In the genomic region with DNA sequence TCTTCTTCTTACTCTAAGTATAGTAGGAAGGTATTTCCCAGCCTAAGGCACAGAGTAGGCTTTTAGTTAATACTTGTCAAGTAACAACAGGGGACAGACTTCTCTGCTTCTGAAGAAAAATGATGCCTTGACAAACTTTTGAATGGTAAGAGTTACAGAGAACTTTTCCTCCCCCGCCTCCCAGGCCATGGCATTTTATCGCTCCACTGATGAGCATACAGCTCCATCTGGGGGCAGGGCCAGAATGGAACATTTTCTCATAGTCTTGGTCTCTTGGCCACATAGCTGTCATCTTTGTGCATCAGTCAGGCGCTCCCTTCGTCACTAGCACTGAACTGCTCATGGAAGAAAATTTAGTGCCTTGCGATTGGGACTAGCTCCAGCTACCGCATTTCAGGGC, we compare ENCODE assay signal across 1 cellular context.
TF ChIP-seq lines count a peak whose summit lies in the region.

No MANE protein-coding gene starts in this region.

TF ChIP-seq in HepG2, 621 proteins besides CTCF, POLR2A, EP300 and RAD21 (continued from another document and continues in another):
- TF ChIP-seq, protein P1, sequence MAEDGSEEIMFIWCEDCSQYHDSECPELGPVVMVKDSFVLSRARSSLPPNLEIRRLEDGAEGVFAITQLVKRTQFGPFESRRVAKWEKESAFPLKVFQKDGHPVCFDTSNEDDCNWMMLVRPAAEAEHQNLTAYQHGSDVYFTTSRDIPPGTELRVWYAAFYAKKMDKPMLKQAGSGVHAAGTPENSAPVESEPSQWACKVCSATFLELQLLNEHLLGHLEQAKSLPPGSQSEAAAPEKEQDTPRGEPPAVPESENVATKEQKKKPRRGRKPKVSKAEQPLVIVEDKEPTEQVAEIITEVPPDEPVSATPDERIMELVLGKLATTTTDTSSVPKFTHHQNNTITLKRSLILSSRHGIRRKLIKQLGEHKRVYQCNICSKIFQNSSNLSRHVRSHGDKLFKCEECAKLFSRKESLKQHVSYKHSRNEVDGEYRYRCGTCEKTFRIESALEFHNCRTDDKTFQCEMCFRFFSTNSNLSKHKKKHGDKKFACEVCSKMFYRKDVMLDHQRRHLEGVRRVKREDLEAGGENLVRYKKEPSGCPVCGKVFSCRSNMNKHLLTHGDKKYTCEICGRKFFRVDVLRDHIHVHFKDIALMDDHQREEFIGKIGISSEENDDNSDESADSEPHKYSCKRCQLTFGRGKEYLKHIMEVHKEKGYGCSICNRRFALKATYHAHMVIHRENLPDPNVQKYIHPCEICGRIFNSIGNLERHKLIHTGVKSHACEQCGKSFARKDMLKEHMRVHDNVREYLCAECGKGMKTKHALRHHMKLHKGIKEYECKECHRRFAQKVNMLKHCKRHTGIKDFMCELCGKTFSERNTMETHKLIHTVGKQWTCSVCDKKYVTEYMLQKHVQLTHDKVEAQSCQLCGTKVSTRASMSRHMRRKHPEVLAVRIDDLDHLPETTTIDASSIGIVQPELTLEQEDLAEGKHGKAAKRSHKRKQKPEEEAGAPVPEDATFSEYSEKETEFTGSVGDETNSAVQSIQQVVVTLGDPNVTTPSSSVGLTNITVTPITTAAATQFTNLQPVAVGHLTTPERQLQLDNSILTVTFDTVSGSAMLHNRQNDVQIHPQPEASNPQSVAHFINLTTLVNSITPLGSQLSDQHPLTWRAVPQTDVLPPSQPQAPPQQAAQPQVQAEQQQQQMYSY (CRISPR knock-in tag; IDR thresholded peaks at IDR 0.05) = no peak
- TF ChIP-seq ZNF614 (CRISPR knock-in tag; IDR thresholded peaks at IDR 0.05; ENCODE audit: borderline replicate concordance) (no peak), RARG (CRISPR knock-in tag; IDR thresholded peaks at IDR 0.05; ENCODE audit: low read depth) (no peak), ZNF138 (CRISPR knock-in tag; IDR thresholded peaks at IDR 0.05; ENCODE audit: low read depth) (no peak), ZFX (CRISPR knock-in tag; IDR thresholded peaks at IDR 0.05; ENCODE audit: low read depth) (no peak), ZNF841 (CRISPR knock-in tag; IDR thresholded peaks at IDR 0.05; ENCODE audit: borderline replicate concordance) (no peak), SOX6 (IDR thresholded peaks at IDR 0.05) (no peak), SOX6 (CRISPR knock-in tag; IDR thresholded peaks at IDR 0.05) (peak; percentile 30; the same call in 1 of the 2 replicates), ZNF749 (CRISPR knock-in tag; IDR thresholded peaks at IDR 0.05; ENCODE audit: borderline replicate concordance) (no peak), ZSCAN21 (CRISPR knock-in tag; IDR thresholded peaks at IDR 0.05; ENCODE audit: borderline replicate concordance) (no peak), RNF2 (conservative IDR thresholded peaks at IDR 0.05; ENCODE audit: low read depth) (no peak), ZNF256 (CRISPR knock-in tag; conservative IDR thresholded peaks at IDR 0.05) (no peak), ZNF143 (CRISPR knock-in tag; IDR thresholded peaks at IDR 0.05) (no peak), NFE2L2 (IDR thresholded peaks at IDR 0.05; ENCODE audit: low read length) (no peak), SALL1 (CRISPR knock-in tag; IDR thresholded peaks at IDR 0.05) (peak; percentile 49; the same call in 1 of the 2 replicates), ZNF354B (CRISPR knock-in tag; IDR thresholded peaks at IDR 0.05) (no peak), CREB1 (IDR thresholded peaks at IDR 0.05) (no peak), CREB1 (CRISPR knock-in tag; IDR thresholded peaks at IDR 0.05) (no peak), ZNF20 (CRISPR knock-in tag; IDR thresholded peaks at IDR 0.05) (no peak), IKZF1 (IDR thresholded peaks at IDR 0.05) (no peak), DNMT1 (CRISPR knock-in tag; IDR thresholded peaks at IDR 0.05) (no peak), AGO1 (IDR thresholded peaks at IDR 0.05; ENCODE audit: low read depth, low read length, poor library complexity, severe bottlenecking) (no peak), ZNF883 (CRISPR knock-in tag; IDR thresholded peaks at IDR 0.05; ENCODE audit: not compliant biosample characterization) (no peak), RFX3 (CRISPR knock-in tag; IDR thresholded peaks at IDR 0.05) (no peak), HOXA5 (CRISPR knock-in tag; IDR thresholded peaks at IDR 0.05) (0 out of 2 replicates have a peak, but pooled peaks have one; percentile 9), ZNF451 (CRISPR knock-in tag; IDR thresholded peaks at IDR 0.05) (no peak), ZNF382 (CRISPR knock-in tag; IDR thresholded peaks at IDR 0.05; ENCODE audit: borderline replicate concordance) (no peak), DPF2 (CRISPR knock-in tag; IDR thresholded peaks at IDR 0.05; ENCODE audit: borderline replicate concordance, low read depth) (no peak), ZSCAN30 (CRISPR knock-in tag; IDR thresholded peaks at IDR 0.05) (no peak), MYNN (CRISPR knock-in tag; IDR thresholded peaks at IDR 0.05; ENCODE audit: low read depth) (no peak), ZFP62 (CRISPR knock-in tag; IDR thresholded peaks at IDR 0.05) (no peak), DNMT3B (CRISPR knock-in tag; conservative IDR thresholded peaks at IDR 0.05) (no peak)
- TF ChIP-seq, protein P2, sequence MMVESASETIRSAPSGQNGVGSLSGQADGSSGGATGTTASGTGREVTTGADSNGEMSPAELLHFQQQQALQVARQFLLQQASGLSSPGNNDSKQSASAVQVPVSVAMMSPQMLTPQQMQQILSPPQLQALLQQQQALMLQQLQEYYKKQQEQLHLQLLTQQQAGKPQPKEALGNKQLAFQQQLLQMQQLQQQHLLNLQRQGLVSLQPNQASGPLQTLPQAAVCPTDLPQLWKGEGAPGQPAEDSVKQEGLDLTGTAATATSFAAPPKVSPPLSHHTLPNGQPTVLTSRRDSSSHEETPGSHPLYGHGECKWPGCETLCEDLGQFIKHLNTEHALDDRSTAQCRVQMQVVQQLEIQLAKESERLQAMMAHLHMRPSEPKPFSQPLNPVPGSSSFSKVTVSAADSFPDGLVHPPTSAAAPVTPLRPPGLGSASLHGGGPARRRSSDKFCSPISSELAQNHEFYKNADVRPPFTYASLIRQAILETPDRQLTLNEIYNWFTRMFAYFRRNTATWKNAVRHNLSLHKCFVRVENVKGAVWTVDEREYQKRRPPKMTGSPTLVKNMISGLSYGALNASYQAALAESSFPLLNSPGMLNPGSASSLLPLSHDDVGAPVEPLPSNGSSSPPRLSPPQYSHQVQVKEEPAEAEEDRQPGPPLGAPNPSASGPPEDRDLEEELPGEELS (CRISPR knock-in tag; IDR thresholded peaks at IDR 0.05) = no peak
- TF ChIP-seq, protein P3, sequence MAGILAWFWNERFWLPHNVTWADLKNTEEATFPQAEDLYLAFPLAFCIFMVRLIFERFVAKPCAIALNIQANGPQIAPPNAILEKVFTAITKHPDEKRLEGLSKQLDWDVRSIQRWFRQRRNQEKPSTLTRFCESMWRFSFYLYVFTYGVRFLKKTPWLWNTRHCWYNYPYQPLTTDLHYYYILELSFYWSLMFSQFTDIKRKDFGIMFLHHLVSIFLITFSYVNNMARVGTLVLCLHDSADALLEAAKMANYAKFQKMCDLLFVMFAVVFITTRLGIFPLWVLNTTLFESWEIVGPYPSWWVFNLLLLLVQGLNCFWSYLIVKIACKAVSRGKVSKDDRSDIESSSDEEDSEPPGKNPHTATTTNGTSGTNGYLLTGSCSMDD (CRISPR knock-in tag; IDR thresholded peaks at IDR 0.05) = no peak
- TF ChIP-seq, protein P4, sequence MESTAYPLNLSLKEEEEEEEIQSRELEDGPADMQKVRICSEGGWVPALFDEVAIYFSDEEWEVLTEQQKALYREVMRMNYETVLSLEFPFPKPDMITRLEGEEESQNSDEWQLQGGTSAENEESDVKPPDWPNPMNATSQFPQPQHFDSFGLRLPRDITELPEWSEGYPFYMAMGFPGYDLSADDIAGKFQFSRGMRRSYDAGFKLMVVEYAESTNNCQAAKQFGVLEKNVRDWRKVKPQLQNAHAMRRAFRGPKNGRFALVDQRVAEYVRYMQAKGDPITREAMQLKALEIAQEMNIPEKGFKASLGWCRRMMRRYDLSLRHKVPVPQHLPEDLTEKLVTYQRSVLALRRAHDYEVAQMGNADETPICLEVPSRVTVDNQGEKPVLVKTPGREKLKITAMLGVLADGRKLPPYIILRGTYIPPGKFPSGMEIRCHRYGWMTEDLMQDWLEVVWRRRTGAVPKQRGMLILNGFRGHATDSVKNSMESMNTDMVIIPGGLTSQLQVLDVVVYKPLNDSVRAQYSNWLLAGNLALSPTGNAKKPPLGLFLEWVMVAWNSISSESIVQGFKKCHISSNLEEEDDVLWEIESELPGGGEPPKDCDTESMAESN (CRISPR knock-in tag; conservative IDR thresholded peaks at IDR 0.05) = 0 out of 2 replicates have a peak, but pooled peaks have one; percentile 44
- TF ChIP-seq, protein P5, sequence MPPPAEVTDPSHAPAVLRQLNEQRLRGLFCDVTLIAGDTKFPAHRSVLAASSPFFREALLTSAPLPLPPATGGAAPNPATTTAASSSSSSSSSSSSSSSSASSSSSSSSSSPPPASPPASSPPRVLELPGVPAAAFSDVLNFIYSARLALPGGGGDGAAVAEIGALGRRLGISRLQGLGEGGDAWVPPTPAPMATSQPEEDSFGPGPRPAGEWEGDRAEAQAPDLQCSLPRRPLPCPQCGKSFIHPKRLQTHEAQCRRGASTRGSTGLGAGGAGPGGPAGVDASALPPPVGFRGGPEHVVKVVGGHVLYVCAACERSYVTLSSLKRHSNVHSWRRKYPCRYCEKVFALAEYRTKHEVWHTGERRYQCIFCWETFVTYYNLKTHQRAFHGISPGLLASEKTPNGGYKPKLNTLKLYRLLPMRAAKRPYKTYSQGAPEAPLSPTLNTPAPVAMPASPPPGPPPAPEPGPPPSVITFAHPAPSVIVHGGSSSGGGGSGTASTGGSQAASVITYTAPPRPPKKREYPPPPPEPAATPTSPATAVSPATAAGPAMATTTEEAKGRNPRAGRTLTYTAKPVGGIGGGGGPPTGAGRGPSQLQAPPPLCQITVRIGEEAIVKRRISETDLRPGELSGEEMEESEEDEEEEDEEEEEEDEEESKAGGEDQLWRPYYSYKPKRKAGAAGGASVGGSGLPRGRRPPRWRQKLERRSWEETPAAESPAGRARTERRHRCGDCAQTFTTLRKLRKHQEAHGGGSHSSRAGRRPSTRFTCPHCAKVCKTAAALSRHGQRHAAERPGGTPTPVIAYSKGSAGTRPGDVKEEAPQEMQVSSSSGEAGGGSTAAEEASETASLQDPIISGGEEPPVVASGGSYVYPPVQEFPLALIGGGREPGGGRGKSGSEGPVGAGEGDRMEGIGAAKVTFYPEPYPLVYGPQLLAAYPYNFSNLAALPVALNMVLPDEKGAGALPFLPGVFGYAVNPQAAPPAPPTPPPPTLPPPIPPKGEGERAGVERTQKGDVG (CRISPR knock-in tag; IDR thresholded peaks at IDR 0.05; ENCODE audit: borderline replicate concordance) = no peak
- TF ChIP-seq, protein P6, sequence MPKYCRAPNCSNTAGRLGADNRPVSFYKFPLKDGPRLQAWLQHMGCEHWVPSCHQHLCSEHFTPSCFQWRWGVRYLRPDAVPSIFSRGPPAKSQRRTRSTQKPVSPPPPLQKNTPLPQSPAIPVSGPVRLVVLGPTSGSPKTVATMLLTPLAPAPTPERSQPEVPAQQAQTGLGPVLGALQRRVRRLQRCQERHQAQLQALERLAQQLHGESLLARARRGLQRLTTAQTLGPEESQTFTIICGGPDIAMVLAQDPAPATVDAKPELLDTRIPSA (CRISPR knock-in tag; IDR thresholded peaks at IDR 0.05; ENCODE audit: borderline replicate concordance) = no peak
- TF ChIP-seq, protein P7, sequence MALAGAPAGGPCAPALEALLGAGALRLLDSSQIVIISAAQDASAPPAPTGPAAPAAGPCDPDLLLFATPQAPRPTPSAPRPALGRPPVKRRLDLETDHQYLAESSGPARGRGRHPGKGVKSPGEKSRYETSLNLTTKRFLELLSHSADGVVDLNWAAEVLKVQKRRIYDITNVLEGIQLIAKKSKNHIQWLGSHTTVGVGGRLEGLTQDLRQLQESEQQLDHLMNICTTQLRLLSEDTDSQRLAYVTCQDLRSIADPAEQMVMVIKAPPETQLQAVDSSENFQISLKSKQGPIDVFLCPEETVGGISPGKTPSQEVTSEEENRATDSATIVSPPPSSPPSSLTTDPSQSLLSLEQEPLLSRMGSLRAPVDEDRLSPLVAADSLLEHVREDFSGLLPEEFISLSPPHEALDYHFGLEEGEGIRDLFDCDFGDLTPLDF (CRISPR knock-in tag; IDR thresholded peaks at IDR 0.05) = no peak
- TF ChIP-seq, protein P8, sequence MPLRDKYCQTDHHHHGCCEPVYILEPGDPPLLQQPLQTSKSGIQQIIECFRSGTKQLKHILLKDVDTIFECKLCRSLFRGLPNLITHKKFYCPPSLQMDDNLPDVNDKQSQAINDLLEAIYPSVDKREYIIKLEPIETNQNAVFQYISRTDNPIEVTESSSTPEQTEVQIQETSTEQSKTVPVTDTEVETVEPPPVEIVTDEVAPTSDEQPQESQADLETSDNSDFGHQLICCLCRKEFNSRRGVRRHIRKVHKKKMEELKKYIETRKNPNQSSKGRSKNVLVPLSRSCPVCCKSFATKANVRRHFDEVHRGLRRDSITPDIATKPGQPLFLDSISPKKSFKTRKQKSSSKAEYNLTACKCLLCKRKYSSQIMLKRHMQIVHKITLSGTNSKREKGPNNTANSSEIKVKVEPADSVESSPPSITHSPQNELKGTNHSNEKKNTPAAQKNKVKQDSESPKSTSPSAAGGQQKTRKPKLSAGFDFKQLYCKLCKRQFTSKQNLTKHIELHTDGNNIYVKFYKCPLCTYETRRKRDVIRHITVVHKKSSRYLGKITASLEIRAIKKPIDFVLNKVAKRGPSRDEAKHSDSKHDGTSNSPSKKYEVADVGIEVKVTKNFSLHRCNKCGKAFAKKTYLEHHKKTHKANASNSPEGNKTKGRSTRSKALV (CRISPR knock-in tag; IDR thresholded peaks at IDR 0.05) = no peak
- TF ChIP-seq, protein P9, sequence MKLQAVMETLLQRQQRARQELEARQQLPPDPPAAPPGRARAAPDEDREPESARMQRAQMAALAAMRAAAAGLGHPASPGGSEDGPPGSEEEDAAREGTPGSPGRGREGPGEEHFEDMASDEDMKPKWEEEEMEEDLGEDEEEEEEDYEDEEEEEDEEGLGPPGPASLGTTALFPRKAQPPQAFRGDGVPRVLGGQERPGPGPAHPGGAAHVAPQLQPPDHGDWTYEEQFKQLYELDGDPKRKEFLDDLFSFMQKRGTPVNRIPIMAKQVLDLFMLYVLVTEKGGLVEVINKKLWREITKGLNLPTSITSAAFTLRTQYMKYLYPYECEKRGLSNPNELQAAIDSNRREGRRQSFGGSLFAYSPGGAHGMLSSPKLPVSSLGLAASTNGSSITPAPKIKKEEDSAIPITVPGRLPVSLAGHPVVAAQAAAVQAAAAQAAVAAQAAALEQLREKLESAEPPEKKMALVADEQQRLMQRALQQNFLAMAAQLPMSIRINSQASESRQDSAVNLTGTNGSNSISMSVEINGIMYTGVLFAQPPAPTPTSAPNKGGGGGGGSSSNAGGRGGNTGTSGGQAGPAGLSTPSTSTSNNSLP (IDR thresholded peaks at IDR 0.05; ENCODE audit: low read depth, low read length) = peak; percentile 50; the same call in 1 of the 2 replicates
- TF ChIP-seq, protein P10, sequence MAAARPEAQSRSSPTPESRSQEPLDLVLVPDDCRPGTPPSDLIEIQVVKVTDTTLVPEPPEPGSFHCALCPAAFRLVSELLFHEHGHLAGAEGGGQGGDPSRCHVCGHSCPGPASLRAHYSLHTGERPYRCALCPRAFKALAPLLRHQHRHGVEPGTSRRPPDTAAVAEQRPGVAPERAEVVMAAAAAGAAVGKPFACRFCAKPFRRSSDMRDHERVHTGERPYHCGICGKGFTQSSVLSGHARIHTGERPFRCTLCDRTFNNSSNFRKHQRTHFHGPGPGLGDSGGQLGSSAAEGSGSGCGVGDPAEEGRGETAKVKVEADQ (CRISPR knock-in tag; IDR thresholded peaks at IDR 0.05; ENCODE audit: borderline replicate concordance) = no peak
